In genomic region chr3:107598926-107599754, GRCh38 we compare ENCODE assay signal across 1 cellular context.
TF ChIP-seq lines count a peak whose summit lies in the region.

No MANE protein-coding gene starts in this region.

TF ChIP-seq in GM23338, 12 proteins besides CTCF, POLR2A, EP300 and RAD21 (continued from another document):
- TF ChIP-seq, protein P1, sequence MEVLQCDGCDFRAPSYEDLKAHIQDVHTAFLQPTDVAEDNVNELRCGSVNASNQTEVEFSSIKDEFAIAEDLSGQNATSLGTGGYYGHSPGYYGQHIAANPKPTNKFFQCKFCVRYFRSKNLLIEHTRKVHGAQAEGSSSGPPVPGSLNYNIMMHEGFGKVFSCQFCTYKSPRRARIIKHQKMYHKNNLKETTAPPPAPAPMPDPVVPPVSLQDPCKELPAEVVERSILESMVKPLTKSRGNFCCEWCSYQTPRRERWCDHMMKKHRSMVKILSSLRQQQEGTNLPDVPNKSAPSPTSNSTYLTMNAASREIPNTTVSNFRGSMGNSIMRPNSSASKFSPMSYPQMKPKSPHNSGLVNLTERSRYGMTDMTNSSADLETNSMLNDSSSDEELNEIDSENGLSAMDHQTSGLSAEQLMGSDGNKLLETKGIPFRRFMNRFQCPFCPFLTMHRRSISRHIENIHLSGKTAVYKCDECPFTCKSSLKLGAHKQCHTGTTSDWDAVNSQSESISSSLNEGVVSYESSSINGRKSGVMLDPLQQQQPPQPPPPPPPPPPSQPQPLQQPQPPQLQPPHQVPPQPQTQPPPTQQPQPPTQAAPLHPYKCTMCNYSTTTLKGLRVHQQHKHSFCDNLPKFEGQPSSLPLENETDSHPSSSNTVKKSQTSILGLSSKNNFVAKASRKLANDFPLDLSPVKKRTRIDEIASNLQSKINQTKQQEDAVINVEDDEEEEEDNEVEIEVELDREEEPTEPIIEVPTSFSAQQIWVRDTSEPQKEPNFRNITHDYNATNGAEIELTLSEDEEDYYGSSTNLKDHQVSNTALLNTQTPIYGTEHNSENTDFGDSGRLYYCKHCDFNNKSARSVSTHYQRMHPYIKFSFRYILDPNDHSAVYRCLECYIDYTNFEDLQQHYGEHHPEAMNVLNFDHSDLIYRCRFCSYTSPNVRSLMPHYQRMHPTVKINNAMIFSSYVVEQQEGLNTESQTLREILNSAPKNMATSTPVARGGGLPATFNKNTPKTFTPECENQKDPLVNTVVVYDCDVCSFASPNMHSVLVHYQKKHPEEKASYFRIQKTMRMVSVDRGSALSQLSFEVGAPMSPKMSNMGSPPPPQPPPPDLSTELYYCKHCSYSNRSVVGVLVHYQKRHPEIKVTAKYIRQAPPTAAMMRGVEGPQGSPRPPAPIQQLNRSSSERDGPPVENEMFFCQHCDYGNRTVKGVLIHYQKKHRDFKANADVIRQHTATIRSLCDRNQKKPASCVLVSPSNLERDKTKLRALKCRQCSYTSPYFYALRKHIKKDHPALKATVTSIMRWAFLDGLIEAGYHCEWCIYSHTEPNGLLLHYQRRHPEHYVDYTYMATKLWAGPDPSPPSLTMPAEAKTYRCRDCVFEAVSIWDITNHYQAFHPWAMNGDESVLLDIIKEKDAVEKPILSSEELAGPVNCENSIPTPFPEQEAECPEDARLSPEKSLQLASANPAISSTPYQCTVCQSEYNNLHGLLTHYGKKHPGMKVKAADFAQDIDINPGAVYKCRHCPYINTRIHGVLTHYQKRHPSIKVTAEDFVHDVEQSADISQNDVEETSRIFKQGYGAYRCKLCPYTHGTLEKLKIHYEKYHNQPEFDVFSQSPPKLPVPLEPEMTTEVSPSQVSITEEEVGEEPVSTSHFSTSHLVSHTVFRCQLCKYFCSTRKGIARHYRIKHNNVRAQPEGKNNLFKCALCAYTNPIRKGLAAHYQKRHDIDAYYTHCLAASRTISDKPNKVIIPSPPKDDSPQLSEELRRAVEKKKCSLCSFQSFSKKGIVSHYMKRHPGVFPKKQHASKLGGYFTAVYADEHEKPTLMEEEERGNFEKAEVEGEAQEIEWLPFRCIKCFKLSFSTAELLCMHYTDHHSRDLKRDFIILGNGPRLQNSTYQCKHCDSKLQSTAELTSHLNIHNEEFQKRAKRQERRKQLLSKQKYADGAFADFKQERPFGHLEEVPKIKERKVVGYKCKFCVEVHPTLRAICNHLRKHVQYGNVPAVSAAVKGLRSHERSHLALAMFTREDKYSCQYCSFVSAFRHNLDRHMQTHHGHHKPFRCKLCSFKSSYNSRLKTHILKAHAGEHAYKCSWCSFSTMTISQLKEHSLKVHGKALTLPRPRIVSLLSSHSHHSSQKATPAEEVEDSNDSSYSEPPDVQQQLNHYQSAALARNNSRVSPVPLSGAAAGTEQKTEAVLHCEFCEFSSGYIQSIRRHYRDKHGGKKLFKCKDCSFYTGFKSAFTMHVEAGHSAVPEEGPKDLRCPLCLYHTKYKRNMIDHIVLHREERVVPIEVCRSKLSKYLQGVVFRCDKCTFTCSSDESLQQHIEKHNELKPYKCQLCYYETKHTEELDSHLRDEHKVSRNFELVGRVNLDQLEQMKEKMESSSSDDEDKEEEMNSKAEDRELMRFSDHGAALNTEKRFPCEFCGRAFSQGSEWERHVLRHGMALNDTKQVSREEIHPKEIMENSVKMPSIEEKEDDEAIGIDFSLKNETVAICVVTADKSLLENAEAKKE (CRISPR knock-in tag; IDR thresholded peaks at IDR 0.05): no peak
- TF ChIP-seq EZH2phosphoT487 (IDR thresholded peaks at IDR 0.05; ENCODE audit: unreplicated experiment) (no peak), NANOG (IDR thresholded peaks at IDR 0.05; ENCODE audit: borderline replicate concordance) (no peak)
